Comparison of ENCODE assay signal across 8 cellular contexts in genomic region chr10:93115661-93116383, GRCh38. TPM values are rescaled to one million over a fixed set of nuclear protein-coding genes. Genes with fewer than 3 reads are reported as not detected.
A peak's percentile ranks its signal among the peaks of the same experiment; 100 is the strongest.
DNase-seq lines count a peak whose midpoint lies in the region; ATAC-seq, FAIRE-seq and TF ChIP-seq lines count a peak whose summit lies in the region.

No MANE protein-coding gene starts in this region.

- no peak for TF ChIP-seq POLR2A in H1 (IDR thresholded peaks at IDR 0.05; ENCODE audit: control extremely low read depth in 1 of 2, low read depth in 2 of 2, low read length in 2 of 2)

- H2BK5ac ChIP-seq in H1 (ENCODE audit: low read depth, low read length) = peak overlapping the region; percentile 69; the same call in 1 of the 2 replicates

- TF ChIP-seq CTCF in DOHH2 (IDR thresholded peaks at IDR 0.05; ENCODE audit: low read depth, low read length, poor library complexity, severe bottlenecking) = peak; percentile 70
- TF ChIP-seq CTCF in H1 (IDR thresholded peaks at IDR 0.05; ENCODE audit: control extremely low read depth in 1 of 3, insufficient read depth in 1 of 3, low read depth in 1 of 3, low read length in 3 of 3) = peak; percentile 69 to 77 (median 72)

- no peak overlapping the region; a peak in 1 of 7 replicates for H3K9ac ChIP-seq in H1 (replicated peaks in 1 of 4; ENCODE audit: extremely low read depth in 1 of 4, low read depth in 3 of 4, low read length in 3 of 4)

- H3K27ac ChIP-seq in DOHH2 (ENCODE audit: low read depth, low read length) (no peak overlapping the region), H1 (ENCODE audit: low read depth, low read length) (no peak overlapping the region; the same call in 1 of the 2 replicates)

- no peak overlapping the region for H3K4me3 ChIP-seq in DOHH2 (ENCODE audit: low read length)
- H3K4me3 ChIP-seq in H1 (ENCODE audit: extremely low read depth in 1 of 4, insufficient read depth in 2 of 4, low read depth in 3 of 4, low read length in 4 of 4) = no peak overlapping the region

- H2AFZ ChIP-seq in H1 (ENCODE audit: low read length) = peak overlapping the region; percentile 84; the same call in 1 of the 2 replicates

- H3K23me2 ChIP-seq in H1 (ENCODE audit: low read depth, low read length) = no peaks in the 10 kb centered on the region; the same call in 1 of the 2 replicates

- peaks cover 13% of the 10 kb centered on the region for H3K27me3 Mint-ChIP-seq in activated CD4-positive, alpha-beta memory T cell treated with anti-CD3 and anti-CD28 coated beads, Interleukin-2, amount 10 ng/mL, durations not matched to agents 7 days and 5 days
- H3K27me3 Mint-ChIP-seq in stimulated activated naive B cell treated with anti-CD40 and anti-IgM and Interleukin-4, amounts not matched to agents 10 μg/mL and 1 μg/mL and 100 μg/mL, for 72 hours = peaks cover 17 to 19% of the 10 kb centered on the region in 2 donors

- DNase-seq in HCEC 1CT (peak; percentile 27), NCI-H510A (lab: John Stamatoyannopoulos, UW) (peak; percentile 7), H1 (ENCODE audit: low read depth in 1 of 2, low spot score in 2 of 2) (peak; percentile 53 to 94), myocyte (ENCODE audit: low read depth) (peak; percentile 43)
- peak; percentile 72 for DNase-seq in activated CD4-positive, alpha-beta memory T cell treated with anti-CD3 and anti-CD28 coated beads, Interleukin-2, amount 10 ng/mL, durations not matched to agents 7 days and 5 days
- DNase-seq in stimulated activated naive B cell treated with anti-CD40 and anti-IgM and Interleukin-4, amounts not matched to agents 10 μg/mL and 1 μg/mL and 100 μg/mL, for 72 hours = peak; percentile 46

- no peaks in the 10 kb centered on the region for H3K9me3 ChIP-seq in DOHH2 (ENCODE audit: control insufficient read depth, insufficient read depth, low read length)
- peaks cover 5 to 7% of the 10 kb centered on the region in 2 experiments; a peak in 2 of 4 replicates for H3K9me3 ChIP-seq in H1 (ENCODE audit: insufficient read depth in 2 of 2, low read depth in 1 of 2, low read length in 1 of 2)

- no peak overlapping the region for H3K56ac ChIP-seq in H1 (replicated peaks; ENCODE audit: insufficient read length, low read depth, low read length)

- H2BK15ac ChIP-seq in H1 (ENCODE audit: low read length) = peak overlapping the region; percentile 95; the same call in 1 of the 2 replicates

- H4K20me1 ChIP-seq in DOHH2 (ENCODE audit: control insufficient read depth, insufficient read depth, low read depth, low read length) = no peaks in the 10 kb centered on the region
- no peaks in the 10 kb centered on the region for H4K20me1 ChIP-seq in H1 (replicated peaks in 1 of 2; ENCODE audit: control insufficient read depth in 1 of 2, insufficient read depth in 2 of 2, low read length in 2 of 2)

- H3K27me3 ChIP-seq in DOHH2 (ENCODE audit: control insufficient read depth, low read length) = no peaks in the 10 kb centered on the region
- peaks cover 0 to 2% (median 0%) of the 10 kb centered on the region in 4 experiments; a peak in 1 of 7 replicates for H3K27me3 ChIP-seq in H1 (replicated peaks in 1 of 4; ENCODE audit: control insufficient read depth in 3 of 4, extremely low read depth in 1 of 4, insufficient read depth in 3 of 4, low read length in 3 of 4)

- POLR2A ChIA-PET in activated CD4-positive, alpha-beta memory T cell treated with anti-CD3 and anti-CD28 coated beads, Interleukin-2, amount 10 ng/mL, durations not matched to agents 7 days and 5 days (lab: Charles Lee) = no interaction called here
- POLR2A ChIA-PET in H1 (lab: Charles Lee; ENCODE audit: partially characterized antibody) = no interaction called here

- H2BK12ac ChIP-seq in H1 (ENCODE audit: low read depth, low read length) = peak overlapping the region; percentile 78; the same call in 1 of the 2 replicates

- WGBS in H1 (ENCODE audit: extremely low coverage in 1 of 2, insufficient coverage in 1 of 2, insufficient read length in 1 of 2, insufficient replicate concordance in 2 of 2, low coverage in 1 of 2, low lambda C conversion rate in 2 of 2, missing lambda C conversion rate in 1 of 2), 2 experiments = 60% methylated on average over 3 of the region's 4 CpGs; no CpG with 5 or more reads in 1 of the 2 experiments

- peak overlapping the region; percentile 1 for H3K4ac ChIP-seq in H1 (replicated peaks; ENCODE audit: insufficient read length, low read depth, low read length)

- no peak overlapping the region for H3K27ac Mint-ChIP-seq in activated CD4-positive, alpha-beta memory T cell treated with anti-CD3 and anti-CD28 coated beads, Interleukin-2, amount 10 ng/mL, durations not matched to agents 7 days and 5 days
- no peak overlapping the region for H3K27ac Mint-ChIP-seq in stimulated activated naive B cell treated with anti-CD40 and anti-IgM and Interleukin-4, amounts not matched to agents 10 μg/mL and 1 μg/mL and 100 μg/mL, for 72 hours

- peak; percentile 68 to 76 for TF ChIP-seq RAD21 in H1 (IDR thresholded peaks at IDR 0.05 in 1 of 2, conservative IDR thresholded peaks at IDR 0.05 in 1 of 2; ENCODE audit: low read depth in 2 of 2, low read length in 2 of 2)

- H3K18ac ChIP-seq in H1 (ENCODE audit: extremely low read depth, low read length) = peak overlapping the region; percentile 52

- FAIRE-seq in H1 (lab: Jason Lieb, UNC) = no peak

- H3K36me3 Mint-ChIP-seq in activated CD4-positive, alpha-beta memory T cell treated with anti-CD3 and anti-CD28 coated beads, Interleukin-2, amount 10 ng/mL, durations not matched to agents 7 days and 5 days (ENCODE audit: low read depth) = no peaks in the 10 kb centered on the region
- H3K36me3 Mint-ChIP-seq in stimulated activated naive B cell treated with anti-CD40 and anti-IgM and Interleukin-4, amounts not matched to agents 10 μg/mL and 1 μg/mL and 100 μg/mL, for 72 hours = no peaks in the 10 kb centered on the region

- no peak overlapping the region for H3K23ac ChIP-seq in H1 (ENCODE audit: insufficient read length)

- H4K8ac ChIP-seq in H1 (ENCODE audit: extremely low read depth, insufficient read depth, low read length) = no peak overlapping the region; the same call in 1 of the 2 replicates

- H2AK5ac ChIP-seq in H1 (ENCODE audit: low read depth, low read length) = no peak overlapping the region; the same call in 1 of the 2 replicates

- H3K36me3 ChIP-seq in DOHH2 (ENCODE audit: control insufficient read depth, low read length) (no peaks in the 10 kb centered on the region), H1 (ENCODE audit: control insufficient read depth in 2 of 4, insufficient read depth in 4 of 4, low read length in 3 of 4) (no peaks in the 10 kb centered on the region)

- no peaks in the 10 kb centered on the region for H3K9me2 ChIP-seq in DOHH2 (replicated peaks; ENCODE audit: control insufficient read depth, low read length)

- no peaks in the 10 kb centered on the region for H3K79me1 ChIP-seq in H1 (ENCODE audit: low read depth, low read length)

- H2BK120ac ChIP-seq in H1 (replicated peaks; ENCODE audit: low read depth, low read length) = peak overlapping the region; percentile 96

- peaks cover 30% of the 10 kb centered on the region for H3K4me1 ChIP-seq in DOHH2 (ENCODE audit: control insufficient read depth, low read length)
- H3K4me1 ChIP-seq in H1 (replicated peaks in 1 of 4; ENCODE audit: control insufficient read depth in 3 of 4, insufficient read depth in 4 of 4, low read length in 3 of 4) = no peaks in the 10 kb centered on the region

- H4K5ac ChIP-seq in H1 (ENCODE audit: insufficient read length, low read depth, low read length) = no peak overlapping the region

- CTCF ChIA-PET in activated CD4-positive, alpha-beta memory T cell treated with anti-CD3 and anti-CD28 coated beads, Interleukin-2, amount 10 ng/mL, durations not matched to agents 7 days and 5 days (lab: Charles Lee) = interaction anchor here (0.7 to 1.7 kb wide), 18 partner anchors 9 to 367 kb away, joined by 3 to 9 read pairs (median 4); partner anchors contain the start of gene MYOF
- CTCF ChIA-PET in H1 (lab: Charles Lee; ENCODE audit: partially characterized antibody) = interaction anchor here (0.7 to 3.8 kb wide), 39 partner anchors 9 to 453 kb away, joined by 3 to 27 read pairs (median 4); partner anchors contain the start of gene MYOF

- 0 out of 2 replicates have a peak, but pooled peaks cover 2% of the 10 kb centered on the region for H3F3A ChIP-seq in DOHH2 (ENCODE audit: control insufficient read depth, insufficient read depth)

- no peaks in the 10 kb centered on the region for H3K9me3 Mint-ChIP-seq in activated CD4-positive, alpha-beta memory T cell treated with anti-CD3 and anti-CD28 coated beads, Interleukin-2, amount 10 ng/mL, durations not matched to agents 7 days and 5 days
- H3K9me3 Mint-ChIP-seq in stimulated activated naive B cell treated with anti-CD40 and anti-IgM and Interleukin-4, amounts not matched to agents 10 μg/mL and 1 μg/mL and 100 μg/mL, for 72 hours = no peaks in the 10 kb centered on the region

- H3K4me3 Mint-ChIP-seq in activated CD4-positive, alpha-beta memory T cell treated with anti-CD3 and anti-CD28 coated beads, Interleukin-2, amount 10 ng/mL, durations not matched to agents 7 days and 5 days = no peak overlapping the region
- H3K4me3 Mint-ChIP-seq in stimulated activated naive B cell treated with anti-CD40 and anti-IgM and Interleukin-4, amounts not matched to agents 10 μg/mL and 1 μg/mL and 100 μg/mL, for 72 hours = no peak overlapping the region

- H2BK20ac ChIP-seq in H1 (ENCODE audit: low read length) = peak overlapping the region; percentile 99

- H3K4me2 ChIP-seq in DOHH2 (ENCODE audit: low read length) = peak overlapping the region; percentile 39
- no peak overlapping the region for H3K4me2 ChIP-seq in H1 (ENCODE audit: insufficient read depth in 1 of 2, low read depth in 2 of 2, low read length in 2 of 2)

- H3K4me1 Mint-ChIP-seq in activated CD4-positive, alpha-beta memory T cell treated with anti-CD3 and anti-CD28 coated beads, Interleukin-2, amount 10 ng/mL, durations not matched to agents 7 days and 5 days = peaks cover 10% of the 10 kb centered on the region
- peaks cover 2 to 32% of the 10 kb centered on the region in 2 donors for H3K4me1 Mint-ChIP-seq in stimulated activated naive B cell treated with anti-CD40 and anti-IgM and Interleukin-4, amounts not matched to agents 10 μg/mL and 1 μg/mL and 100 μg/mL, for 72 hours

- H3K79me2 ChIP-seq in DOHH2 (ENCODE audit: control insufficient read depth, low read length) (no peaks in the 10 kb centered on the region), H1 (ENCODE audit: control insufficient read depth in 1 of 2, insufficient read depth in 2 of 2, low read length in 2 of 2) (no peaks in the 10 kb centered on the region)

- peak; percentile 93 for ATAC-seq in stimulated activated naive B cell treated with anti-CD40 and anti-IgM and Interleukin-4, amounts not matched to agents 10 μg/mL and 1 μg/mL and 100 μg/mL, for 72 hours (replicated peaks)
- ATAC-seq in GM21717 (IDR thresholded peaks at IDR 0.05; ENCODE audit: unreplicated experiment) = no peak

- no peak for TF ChIP-seq EP300 in H1 (IDR thresholded peaks at IDR 0.05; ENCODE audit: borderline replicate concordance in 1 of 2, low read depth in 2 of 2, low read length in 2 of 2)

- peak overlapping the region; percentile 75 for H4K91ac ChIP-seq in H1 (replicated peaks; ENCODE audit: insufficient read length, low read length)

- no peak overlapping the region for H3K14ac ChIP-seq in H1 (ENCODE audit: insufficient read length)

RNA-seq across cellular contexts. Expression of gene CYP26A1, which starts 42.1 kb away (rescaled TPM):
- total RNA-seq in activated CD4-positive, alpha-beta memory T cell treated with anti-CD3 and anti-CD28 coated beads, Interleukin-2, amount 10 ng/mL, durations not matched to agents 7 days and 5 days = not detected
- 5.0 and 6.2 TPM in 2 replicates for total RNA-seq in H1 (2021; fragmentation: NEBNext Ultra II Directional; extraction: Animal tissue kit (Norgen Biotek cat#: 25700))
- 9.1 and 23.2 TPM in 2 replicates for polyA plus RNA-seq in H1 (2011; rRNA removed)
- polyA plus RNA-seq in H1 (2011; cell fraction: cytosol; rRNA removed) = 20.6 TPM
- polyA plus RNA-seq in H1 (2011; cell fraction: nucleus; rRNA removed) = 31.1 TPM
- 6.0 to 7.8 TPM (median 6.8 TPM) in 4 replicates for polyA plus RNA-seq in H1 (2012, experiment 1 of 2)
- 4.2 TPM for polyA plus RNA-seq in H1 (2012, experiment 2 of 2)
- 2.4 TPM for polyA plus RNA-seq in H1 (2013, experiment 1 of 2)
- 2.5 TPM for polyA plus RNA-seq in H1 (2013, experiment 2 of 2)
- 3.7 and 4.8 TPM in 2 replicates for polyA minus RNA-seq in H1 (2011; rRNA and poly(A)+ RNA removed)
- 5.5 TPM for polyA minus RNA-seq in H1 (2011; cell fraction: cytosol; rRNA and poly(A)+ RNA removed)
- 6.6 TPM for polyA minus RNA-seq in H1 (2011; cell fraction: nucleus; rRNA and poly(A)+ RNA removed)
- total RNA-seq in myocyte = not detected in 2 replicates
- polyA plus RNA-seq in myocyte (2012) = 0.35 TPM

RNA-seq across cellular contexts. Expression of gene CYP26C1, which starts 55.2 kb away (rescaled TPM):
- not detected for total RNA-seq in activated CD4-positive, alpha-beta memory T cell treated with anti-CD3 and anti-CD28 coated beads, Interleukin-2, amount 10 ng/mL, durations not matched to agents 7 days and 5 days
- total RNA-seq in H1 (2021; fragmentation: NEBNext Ultra II Directional; extraction: Animal tissue kit (Norgen Biotek cat#: 25700)) = 0.21 and 0.28 TPM in 2 replicates
- polyA plus RNA-seq in H1 (2011; rRNA removed) = 0.12 and 0.93 TPM in 2 replicates
- 0.79 TPM for polyA plus RNA-seq in H1 (2011; cell fraction: cytosol; rRNA removed)
- polyA plus RNA-seq in H1 (2011; cell fraction: nucleus; rRNA removed) = 3.0 TPM
- polyA plus RNA-seq in H1 (2012, experiment 1 of 2) = 0.12 to 0.21 TPM (median 0.20 TPM) in 3 of 4 replicates, not detected in the other
- polyA plus RNA-seq in H1 (2012, experiment 2 of 2) = not detected
- 0.04 TPM for polyA plus RNA-seq in H1 (2013, experiment 1 of 2)
- 0.06 TPM for polyA plus RNA-seq in H1 (2013, experiment 2 of 2)
- polyA minus RNA-seq in H1 (2011; rRNA and poly(A)+ RNA removed) = 0.07 and 0.22 TPM in 2 replicates
- 1.1 TPM for polyA minus RNA-seq in H1 (2011; cell fraction: cytosol; rRNA and poly(A)+ RNA removed)
- 2.2 TPM for polyA minus RNA-seq in H1 (2011; cell fraction: nucleus; rRNA and poly(A)+ RNA removed)
- total RNA-seq in myocyte = 0.10 TPM in 1 of 2 replicates, not detected in the other
- 0.23 TPM for polyA plus RNA-seq in myocyte (2012)

Comparison
In these comparisons a context has a peak if more than half of its experiments do, and no peak if none do; other contexts are left out.
1. DNase-seq: peak in every context shown above with its lines; median percentile 74 in H1; 72 in activated CD4-positive, alpha-beta memory T cell treated with anti-CD3 and anti-CD28 coated beads, Interleukin-2, amount 10 ng/mL, durations not matched to agents 7 days and 5 days; 46 in stimulated activated naive B cell treated with anti-CD40 and anti-IgM and Interleukin-4, amounts not matched to agents 10 μg/mL and 1 μg/mL and 100 μg/mL, for 72 hours; 43 in myocyte; 27 in HCEC 1CT; 7 in NCI-H510A.